In genomic region chr3:63343674-63344073, GRCh38 we compare ENCODE assay signal across 8 cellular contexts.
DNase-seq lines count a peak whose midpoint lies in the region; ATAC-seq and TF ChIP-seq lines count a peak whose summit lies in the region.

No MANE protein-coding gene starts in this region.

- peaks cover 10% of the 10 kb centered on the region for H3K4me1 Mint-ChIP-seq in glutamatergic neuron (ENCODE audit: low read depth, unreplicated experiment)

- no peak for TF ChIP-seq CTCF in glutamatergic neuron (IDR thresholded peaks at IDR 0.05; ENCODE audit: partially characterized antibody, unreplicated experiment)

- no peak for TF ChIP-seq POLR2A in GM18505 (IDR thresholded peaks at IDR 0.05; ENCODE audit: borderline replicate concordance, extremely low read depth, insufficient read depth, insufficient read length)

- H3K4me3 Mint-ChIP-seq in glutamatergic neuron (ENCODE audit: unreplicated experiment): no peak overlapping the region

- H3K36me3 Mint-ChIP-seq in glutamatergic neuron (ENCODE audit: unreplicated experiment): no peaks in the 10 kb centered on the region

- no peaks in the 10 kb centered on the region for H3K27me3 Mint-ChIP-seq in glutamatergic neuron (ENCODE audit: unreplicated experiment)

- ATAC-seq in HG03432 (IDR thresholded peaks at IDR 0.05; ENCODE audit: unreplicated experiment): peak; percentile 74
- no peak for ATAC-seq in GM18505 (IDR thresholded peaks at IDR 0.05; ENCODE audit: unreplicated experiment)

- H3K9me3 Mint-ChIP-seq in glutamatergic neuron (ENCODE audit: unreplicated experiment): no peaks in the 10 kb centered on the region

- H3K27ac Mint-ChIP-seq in glutamatergic neuron (ENCODE audit: unreplicated experiment): peak overlapping the region; percentile 76

- DNase-seq in COR-L47 (lab: John Stamatoyannopoulos, UW) (peak; percentile 83), NCI-H510A (lab: John Stamatoyannopoulos, UW) (peak; percentile 73), glutamatergic neuron (peak; percentile 26), pulmonary artery endothelial cell (ENCODE audit: low read depth, low spot score) (peak; percentile 70), DMS114 treated with DMSO at 0.1 percent for 48 hours (lab: John Stamatoyannopoulos, UW; ENCODE audit: unreplicated experiment) (no peak)
- DNase-seq in activated T-cell treated with anti-CD3 and anti-CD28 coated beads, Interleukin-2, amount 50 U/mL, for 48 hours: peak; percentile 24 to 43
